ENCODE assay signal across 1 cellular context in the genomic region with DNA sequence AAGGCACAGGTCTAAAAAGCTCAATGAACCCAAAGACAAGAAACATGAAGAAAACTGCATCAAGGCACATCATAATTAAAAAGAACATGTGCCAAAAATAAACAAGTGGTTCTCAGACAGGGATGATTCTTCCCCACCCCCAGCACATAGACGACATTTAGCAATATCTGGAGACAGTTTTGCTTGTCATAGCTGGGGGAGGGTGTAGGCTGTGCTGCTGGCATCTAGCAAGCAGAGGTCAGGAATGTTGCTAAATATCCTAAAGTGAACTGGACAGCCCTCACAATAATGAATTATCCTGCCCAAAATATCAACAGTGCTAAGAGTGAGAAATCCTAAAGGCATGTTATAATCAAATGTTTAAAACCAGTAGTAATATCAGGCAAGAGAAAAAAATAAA.
A peak's percentile ranks its signal among the peaks of the same experiment; 100 is the strongest.
TF ChIP-seq lines count a peak whose summit lies in the region.

No MANE protein-coding gene starts in this region.

TF ChIP-seq in K562, 482 proteins besides CTCF, POLR2A, EP300 and RAD21 (continued from another document):
- TF ChIP-seq, protein P1, sequence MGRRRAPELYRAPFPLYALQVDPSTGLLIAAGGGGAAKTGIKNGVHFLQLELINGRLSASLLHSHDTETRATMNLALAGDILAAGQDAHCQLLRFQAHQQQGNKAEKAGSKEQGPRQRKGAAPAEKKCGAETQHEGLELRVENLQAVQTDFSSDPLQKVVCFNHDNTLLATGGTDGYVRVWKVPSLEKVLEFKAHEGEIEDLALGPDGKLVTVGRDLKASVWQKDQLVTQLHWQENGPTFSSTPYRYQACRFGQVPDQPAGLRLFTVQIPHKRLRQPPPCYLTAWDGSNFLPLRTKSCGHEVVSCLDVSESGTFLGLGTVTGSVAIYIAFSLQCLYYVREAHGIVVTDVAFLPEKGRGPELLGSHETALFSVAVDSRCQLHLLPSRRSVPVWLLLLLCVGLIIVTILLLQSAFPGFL (CRISPR knock-in tag; IDR thresholded peaks at IDR 0.05): no peak
- TF ChIP-seq, protein P2, sequence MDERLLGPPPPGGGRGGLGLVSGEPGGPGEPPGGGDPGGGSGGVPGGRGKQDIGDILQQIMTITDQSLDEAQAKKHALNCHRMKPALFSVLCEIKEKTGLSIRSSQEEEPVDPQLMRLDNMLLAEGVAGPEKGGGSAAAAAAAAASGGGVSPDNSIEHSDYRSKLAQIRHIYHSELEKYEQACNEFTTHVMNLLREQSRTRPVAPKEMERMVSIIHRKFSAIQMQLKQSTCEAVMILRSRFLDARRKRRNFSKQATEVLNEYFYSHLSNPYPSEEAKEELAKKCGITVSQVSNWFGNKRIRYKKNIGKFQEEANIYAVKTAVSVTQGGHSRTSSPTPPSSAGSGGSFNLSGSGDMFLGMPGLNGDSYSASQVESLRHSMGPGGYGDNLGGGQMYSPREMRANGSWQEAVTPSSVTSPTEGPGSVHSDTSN (CRISPR knock-in tag; IDR thresholded peaks at IDR 0.05; ENCODE audit: low read depth): no peak
- TF ChIP-seq, protein P2 (tag; conservative IDR thresholded peaks at IDR 0.05; ENCODE audit: low read depth): peak; percentile 41; the same call in 1 of the 2 replicates
- TF ChIP-seq MAFG (tag; conservative IDR thresholded peaks at IDR 0.05) (peak; percentile 33; the same call in 1 of the 2 replicates), RNF2 (IDR thresholded peaks at IDR 0.05) (peak; percentile 36; the same call in 1 of the 2 replicates), TEAD4 (IDR thresholded peaks at IDR 0.05; ENCODE audit: low read length) (0 out of 2 replicates have a peak, but pooled peaks have one; percentile 35), TEAD4 (CRISPR knock-in tag; IDR thresholded peaks at IDR 0.05; ENCODE audit: borderline replicate concordance) (no peak), MEIS2 (IDR thresholded peaks at IDR 0.05; ENCODE audit: partially characterized antibody) (peak; percentile 50), ZNF175 (CRISPR knock-in tag; IDR thresholded peaks at IDR 0.05; ENCODE audit: low read depth) (no peak), CEBPG (CRISPR knock-in tag; IDR thresholded peaks at IDR 0.05) (no peak), CEBPG (tag; conservative IDR thresholded peaks at IDR 0.05 in 1 of 2, IDR thresholded peaks at IDR 0.05 in 1 of 2) (peak; percentile 50 to 70; a peak in 3 of 4 replicates), CBFA2T3 (IDR thresholded peaks at IDR 0.05) (peak; percentile 14; the same call in 1 of the 2 replicates), CHD2 (IDR thresholded peaks at IDR 0.05; ENCODE audit: low read depth, low read length) (0 out of 2 replicates have a peak, but pooled peaks have one; percentile 15)
- TF ChIP-seq, protein P3, sequence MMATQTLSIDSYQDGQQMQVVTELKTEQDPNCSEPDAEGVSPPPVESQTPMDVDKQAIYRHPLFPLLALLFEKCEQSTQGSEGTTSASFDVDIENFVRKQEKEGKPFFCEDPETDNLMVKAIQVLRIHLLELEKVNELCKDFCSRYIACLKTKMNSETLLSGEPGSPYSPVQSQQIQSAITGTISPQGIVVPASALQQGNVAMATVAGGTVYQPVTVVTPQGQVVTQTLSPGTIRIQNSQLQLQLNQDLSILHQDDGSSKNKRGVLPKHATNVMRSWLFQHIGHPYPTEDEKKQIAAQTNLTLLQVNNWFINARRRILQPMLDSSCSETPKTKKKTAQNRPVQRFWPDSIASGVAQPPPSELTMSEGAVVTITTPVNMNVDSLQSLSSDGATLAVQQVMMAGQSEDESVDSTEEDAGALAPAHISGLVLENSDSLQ (IDR thresholded peaks at IDR 0.05): no peak
- TF ChIP-seq, protein P4, sequence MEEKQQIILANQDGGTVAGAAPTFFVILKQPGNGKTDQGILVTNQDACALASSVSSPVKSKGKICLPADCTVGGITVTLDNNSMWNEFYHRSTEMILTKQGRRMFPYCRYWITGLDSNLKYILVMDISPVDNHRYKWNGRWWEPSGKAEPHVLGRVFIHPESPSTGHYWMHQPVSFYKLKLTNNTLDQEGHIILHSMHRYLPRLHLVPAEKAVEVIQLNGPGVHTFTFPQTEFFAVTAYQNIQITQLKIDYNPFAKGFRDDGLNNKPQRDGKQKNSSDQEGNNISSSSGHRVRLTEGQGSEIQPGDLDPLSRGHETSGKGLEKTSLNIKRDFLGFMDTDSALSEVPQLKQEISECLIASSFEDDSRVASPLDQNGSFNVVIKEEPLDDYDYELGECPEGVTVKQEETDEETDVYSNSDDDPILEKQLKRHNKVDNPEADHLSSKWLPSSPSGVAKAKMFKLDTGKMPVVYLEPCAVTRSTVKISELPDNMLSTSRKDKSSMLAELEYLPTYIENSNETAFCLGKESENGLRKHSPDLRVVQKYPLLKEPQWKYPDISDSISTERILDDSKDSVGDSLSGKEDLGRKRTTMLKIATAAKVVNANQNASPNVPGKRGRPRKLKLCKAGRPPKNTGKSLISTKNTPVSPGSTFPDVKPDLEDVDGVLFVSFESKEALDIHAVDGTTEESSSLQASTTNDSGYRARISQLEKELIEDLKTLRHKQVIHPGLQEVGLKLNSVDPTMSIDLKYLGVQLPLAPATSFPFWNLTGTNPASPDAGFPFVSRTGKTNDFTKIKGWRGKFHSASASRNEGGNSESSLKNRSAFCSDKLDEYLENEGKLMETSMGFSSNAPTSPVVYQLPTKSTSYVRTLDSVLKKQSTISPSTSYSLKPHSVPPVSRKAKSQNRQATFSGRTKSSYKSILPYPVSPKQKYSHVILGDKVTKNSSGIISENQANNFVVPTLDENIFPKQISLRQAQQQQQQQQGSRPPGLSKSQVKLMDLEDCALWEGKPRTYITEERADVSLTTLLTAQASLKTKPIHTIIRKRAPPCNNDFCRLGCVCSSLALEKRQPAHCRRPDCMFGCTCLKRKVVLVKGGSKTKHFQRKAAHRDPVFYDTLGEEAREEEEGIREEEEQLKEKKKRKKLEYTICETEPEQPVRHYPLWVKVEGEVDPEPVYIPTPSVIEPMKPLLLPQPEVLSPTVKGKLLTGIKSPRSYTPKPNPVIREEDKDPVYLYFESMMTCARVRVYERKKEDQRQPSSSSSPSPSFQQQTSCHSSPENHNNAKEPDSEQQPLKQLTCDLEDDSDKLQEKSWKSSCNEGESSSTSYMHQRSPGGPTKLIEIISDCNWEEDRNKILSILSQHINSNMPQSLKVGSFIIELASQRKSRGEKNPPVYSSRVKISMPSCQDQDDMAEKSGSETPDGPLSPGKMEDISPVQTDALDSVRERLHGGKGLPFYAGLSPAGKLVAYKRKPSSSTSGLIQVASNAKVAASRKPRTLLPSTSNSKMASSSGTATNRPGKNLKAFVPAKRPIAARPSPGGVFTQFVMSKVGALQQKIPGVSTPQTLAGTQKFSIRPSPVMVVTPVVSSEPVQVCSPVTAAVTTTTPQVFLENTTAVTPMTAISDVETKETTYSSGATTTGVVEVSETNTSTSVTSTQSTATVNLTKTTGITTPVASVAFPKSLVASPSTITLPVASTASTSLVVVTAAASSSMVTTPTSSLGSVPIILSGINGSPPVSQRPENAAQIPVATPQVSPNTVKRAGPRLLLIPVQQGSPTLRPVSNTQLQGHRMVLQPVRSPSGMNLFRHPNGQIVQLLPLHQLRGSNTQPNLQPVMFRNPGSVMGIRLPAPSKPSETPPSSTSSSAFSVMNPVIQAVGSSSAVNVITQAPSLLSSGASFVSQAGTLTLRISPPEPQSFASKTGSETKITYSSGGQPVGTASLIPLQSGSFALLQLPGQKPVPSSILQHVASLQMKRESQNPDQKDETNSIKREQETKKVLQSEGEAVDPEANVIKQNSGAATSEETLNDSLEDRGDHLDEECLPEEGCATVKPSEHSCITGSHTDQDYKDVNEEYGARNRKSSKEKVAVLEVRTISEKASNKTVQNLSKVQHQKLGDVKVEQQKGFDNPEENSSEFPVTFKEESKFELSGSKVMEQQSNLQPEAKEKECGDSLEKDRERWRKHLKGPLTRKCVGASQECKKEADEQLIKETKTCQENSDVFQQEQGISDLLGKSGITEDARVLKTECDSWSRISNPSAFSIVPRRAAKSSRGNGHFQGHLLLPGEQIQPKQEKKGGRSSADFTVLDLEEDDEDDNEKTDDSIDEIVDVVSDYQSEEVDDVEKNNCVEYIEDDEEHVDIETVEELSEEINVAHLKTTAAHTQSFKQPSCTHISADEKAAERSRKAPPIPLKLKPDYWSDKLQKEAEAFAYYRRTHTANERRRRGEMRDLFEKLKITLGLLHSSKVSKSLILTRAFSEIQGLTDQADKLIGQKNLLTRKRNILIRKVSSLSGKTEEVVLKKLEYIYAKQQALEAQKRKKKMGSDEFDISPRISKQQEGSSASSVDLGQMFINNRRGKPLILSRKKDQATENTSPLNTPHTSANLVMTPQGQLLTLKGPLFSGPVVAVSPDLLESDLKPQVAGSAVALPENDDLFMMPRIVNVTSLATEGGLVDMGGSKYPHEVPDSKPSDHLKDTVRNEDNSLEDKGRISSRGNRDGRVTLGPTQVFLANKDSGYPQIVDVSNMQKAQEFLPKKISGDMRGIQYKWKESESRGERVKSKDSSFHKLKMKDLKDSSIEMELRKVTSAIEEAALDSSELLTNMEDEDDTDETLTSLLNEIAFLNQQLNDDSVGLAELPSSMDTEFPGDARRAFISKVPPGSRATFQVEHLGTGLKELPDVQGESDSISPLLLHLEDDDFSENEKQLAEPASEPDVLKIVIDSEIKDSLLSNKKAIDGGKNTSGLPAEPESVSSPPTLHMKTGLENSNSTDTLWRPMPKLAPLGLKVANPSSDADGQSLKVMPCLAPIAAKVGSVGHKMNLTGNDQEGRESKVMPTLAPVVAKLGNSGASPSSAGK (IDR thresholded peaks at IDR 0.05): no peak
- TF ChIP-seq, protein P5, sequence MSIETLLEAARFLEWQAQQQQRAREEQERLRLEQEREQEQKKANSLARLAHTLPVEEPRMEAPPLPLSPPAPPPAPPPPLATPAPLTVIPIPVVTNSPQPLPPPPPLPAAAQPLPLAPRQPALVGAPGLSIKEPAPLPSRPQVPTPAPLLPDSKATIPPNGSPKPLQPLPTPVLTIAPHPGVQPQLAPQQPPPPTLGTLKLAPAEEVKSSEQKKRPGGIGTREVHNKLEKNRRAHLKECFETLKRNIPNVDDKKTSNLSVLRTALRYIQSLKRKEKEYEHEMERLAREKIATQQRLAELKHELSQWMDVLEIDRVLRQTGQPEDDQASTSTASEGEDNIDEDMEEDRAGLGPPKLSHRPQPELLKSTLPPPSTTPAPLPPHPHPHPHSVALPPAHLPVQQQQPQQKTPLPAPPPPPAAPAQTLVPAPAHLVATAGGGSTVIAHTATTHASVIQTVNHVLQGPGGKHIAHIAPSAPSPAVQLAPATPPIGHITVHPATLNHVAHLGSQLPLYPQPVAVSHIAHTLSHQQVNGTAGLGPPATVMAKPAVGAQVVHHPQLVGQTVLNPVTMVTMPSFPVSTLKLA (conservative IDR thresholded peaks at IDR 0.05): 0 out of 4 replicates have a peak, but pooled peaks have one; percentile 33 to 34
